24 cellular contexts compared by ENCODE assay signal in the genomic region with DNA sequence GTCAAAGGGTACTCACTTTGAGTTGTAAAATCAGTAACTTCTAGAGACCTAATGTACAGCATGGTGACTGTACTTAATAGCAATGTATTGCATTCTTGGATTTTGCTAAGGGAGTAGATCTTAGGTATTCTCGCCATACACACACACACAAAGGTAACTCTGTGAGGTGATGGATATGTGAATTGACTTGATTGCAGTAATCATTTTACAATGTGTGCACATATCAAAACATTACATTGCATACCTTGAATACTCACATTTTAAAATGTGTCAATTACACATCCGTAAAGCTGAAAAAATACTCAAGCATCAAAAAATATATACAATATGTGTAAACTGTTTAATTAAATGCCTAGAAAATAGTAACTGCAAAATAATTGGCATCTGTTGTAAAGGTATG.
A peak's percentile ranks its signal among the peaks of the same experiment; 100 is the strongest.
DNase-seq lines count a peak whose midpoint lies in the region; FAIRE-seq and TF ChIP-seq lines count a peak whose summit lies in the region.
"Had no signal": no experiment of that assay in that cellular context is flagged by ENCODE, and none has a peak within 500 bp of the region (broad histone marks: within the 10 kb centered on the region; RNA-seq: fewer than 3 reads in every experiment).

No MANE protein-coding gene starts in this region.

- TF ChIP-seq POLR2A in H1 (IDR thresholded peaks at IDR 0.05; ENCODE audit: control extremely low read depth in 1 of 2, low read depth in 2 of 2, low read length in 2 of 2) = no peak

- no peak for TF ChIP-seq EP300 in H1 (IDR thresholded peaks at IDR 0.05; ENCODE audit: borderline replicate concordance in 1 of 2, low read depth in 2 of 2, low read length in 2 of 2)

- no peak overlapping the region for H2BK12ac ChIP-seq in H1 (ENCODE audit: low read depth, low read length)

- no peak for DNase-seq in D721Med (ENCODE audit: insufficient read length, low spot score)
- DNase-seq in H1 (ENCODE audit: low read depth in 1 of 2, low spot score in 2 of 2) = no peak
- DNase-seq in NCI-H748 treated with DMSO at 0.1 percent for 48 hours (lab: John Stamatoyannopoulos, UW) = no peak
- DNase-seq in stimulated activated CD4-positive, alpha-beta T cell treated with anti-CD3 and anti-CD28 coated beads, Interleukin-4, amount 100 ng/mL, for 1 hour = no peak
- DNase-seq in NCI-H510A treated with DMSO at 0.1 percent for 48 hours (lab: John Stamatoyannopoulos, UW) = no peak
- DNase-seq: 8988T; AML-193; Caco-2; Calu3; CD4-positive, alpha-beta T cell; CD8-positive, alpha-beta T cell; DMS 273 treated with DMSO at 0.1 percent for 48 hours; DMS153; DMS53; DMS79; DND-41; EL; GDM1 had no signal

- 89% methylated on average over 2 of the region's 2 CpGs; no CpG with 5 or more reads in 1 of the 2 experiments for WGBS in H1 (ENCODE audit: extremely low coverage in 1 of 2, insufficient coverage in 1 of 2, insufficient read length in 1 of 2, insufficient replicate concordance in 2 of 2, low coverage in 1 of 2, low lambda C conversion rate in 2 of 2, missing lambda C conversion rate in 1 of 2), 2 experiments

- FAIRE-seq in D721Med (lab: Jason Lieb, UNC) (peak; percentile 63), H1 (lab: Jason Lieb, UNC) (no peak)
- FAIRE-seq: A204.1, GM12878, GM12892, GM18507 had no signal

- H3K27me3 ChIP-seq in H1 (replicated peaks in 1 of 4; ENCODE audit: control insufficient read depth in 3 of 4, extremely low read depth in 1 of 4, insufficient read depth in 3 of 4, low read length in 3 of 4) = no peaks in the 10 kb centered on the region
- H3K27me3 ChIP-seq: BLaER1 treated with 17β-estradiol and CSF1 and Interleukin-3, amounts not matched to agents 10 nM and 100 nM had no signal

- H4K8ac ChIP-seq in H1 (ENCODE audit: extremely low read depth, insufficient read depth, low read length) = no peak overlapping the region

- H4K5ac ChIP-seq in H1 (ENCODE audit: insufficient read length, low read depth, low read length) = no peak overlapping the region

- no peak overlapping the region for H3K27ac ChIP-seq in H1 (ENCODE audit: low read depth, low read length)
- H3K27ac ChIP-seq: BLaER1 treated with 17β-estradiol and CSF1 and Interleukin-3, amounts not matched to agents 10 nM and 100 nM; C4-2B had no signal

- no peaks in the 10 kb centered on the region for H3K36me3 ChIP-seq in H1 (ENCODE audit: control insufficient read depth in 2 of 4, insufficient read depth in 4 of 4, low read length in 3 of 4)
- H3K36me3 ChIP-seq: BLaER1 treated with 17β-estradiol and CSF1 and Interleukin-3, amounts not matched to agents 10 nM and 100 nM had no signal

- TF ChIP-seq RAD21 in H1 (IDR thresholded peaks at IDR 0.05 in 1 of 2, conservative IDR thresholded peaks at IDR 0.05 in 1 of 2; ENCODE audit: low read depth in 2 of 2, low read length in 2 of 2) = no peak

- no peak overlapping the region for H2BK5ac ChIP-seq in H1 (ENCODE audit: low read depth, low read length)

- CTCF ChIA-PET in H1 (lab: Charles Lee; ENCODE audit: partially characterized antibody) = no interaction called here

- no peak overlapping the region for H2BK120ac ChIP-seq in H1 (replicated peaks; ENCODE audit: low read depth, low read length)

- no peaks in the 10 kb centered on the region for H3K79me1 ChIP-seq in H1 (ENCODE audit: low read depth, low read length)

- TF ChIP-seq CTCF in D721Med (IDR thresholded peaks at IDR 0.05; ENCODE audit: insufficient read depth, missing control alignments) = no peak
- TF ChIP-seq CTCF in H1 (IDR thresholded peaks at IDR 0.05; ENCODE audit: control extremely low read depth in 1 of 3, insufficient read depth in 1 of 3, low read depth in 1 of 3, low read length in 3 of 3) = no peak

- H2AK5ac ChIP-seq in H1 (ENCODE audit: low read depth, low read length) = no peak overlapping the region

- H2BK20ac ChIP-seq in H1 (ENCODE audit: low read length) = no peak overlapping the region

- H3K4me1 ChIP-seq in H1 (replicated peaks in 1 of 4; ENCODE audit: control insufficient read depth in 3 of 4, insufficient read depth in 4 of 4, low read length in 3 of 4) = no peaks in the 10 kb centered on the region
- H3K4me1 ChIP-seq: Caco-2 had no signal

- H4K91ac ChIP-seq in H1 (replicated peaks; ENCODE audit: insufficient read length, low read length) = no peak overlapping the region

- peak overlapping the region; percentile 85 for H3K23ac ChIP-seq in H1 (ENCODE audit: insufficient read length)

- H2BK15ac ChIP-seq in H1 (ENCODE audit: low read length) = no peak overlapping the region

- H4K20me1 ChIP-seq in H1 (replicated peaks in 1 of 2; ENCODE audit: control insufficient read depth in 1 of 2, insufficient read depth in 2 of 2, low read length in 2 of 2) = no peaks in the 10 kb centered on the region
- H4K20me1 ChIP-seq: BLaER1 treated with 17β-estradiol and CSF1 and Interleukin-3, amounts not matched to agents 10 nM and 100 nM had no signal

- no peak overlapping the region for H3K9ac ChIP-seq in H1 (replicated peaks in 1 of 4; ENCODE audit: extremely low read depth in 1 of 4, low read depth in 3 of 4, low read length in 3 of 4)
- H3K9ac ChIP-seq: BLaER1 treated with 17β-estradiol and CSF1 and Interleukin-3, amounts not matched to agents 10 nM and 100 nM had no signal

- no peak overlapping the region for H3K14ac ChIP-seq in H1 (ENCODE audit: insufficient read length)

- no peak overlapping the region for H3K4me2 ChIP-seq in H1 (ENCODE audit: insufficient read depth in 1 of 2, low read depth in 2 of 2, low read length in 2 of 2)
- H3K4me2 ChIP-seq: BLaER1 treated with 17β-estradiol and CSF1 and Interleukin-3, amounts not matched to agents 10 nM and 100 nM had no signal

- no peak overlapping the region for H3K56ac ChIP-seq in H1 (replicated peaks; ENCODE audit: insufficient read length, low read depth, low read length)

- H3K79me2 ChIP-seq in H1 (ENCODE audit: control insufficient read depth in 1 of 2, insufficient read depth in 2 of 2, low read length in 2 of 2) = no peaks in the 10 kb centered on the region

- H3K18ac ChIP-seq in H1 (ENCODE audit: extremely low read depth, low read length) = no peak overlapping the region

- no peak overlapping the region for H3K4ac ChIP-seq in H1 (replicated peaks; ENCODE audit: insufficient read length, low read depth, low read length)

- no peaks in the 10 kb centered on the region for H3K9me3 ChIP-seq in H1 (ENCODE audit: insufficient read depth in 2 of 2, low read depth in 1 of 2, low read length in 1 of 2)
- H3K9me3 ChIP-seq: BLaER1 treated with 17β-estradiol and CSF1 and Interleukin-3, amounts not matched to agents 10 nM and 100 nM; Caco-2 had no signal

- POLR2A ChIA-PET in H1 (lab: Charles Lee; ENCODE audit: partially characterized antibody) = no interaction called here

- no peaks in the 10 kb centered on the region; the same call in 1 of the 2 replicates for H3K23me2 ChIP-seq in H1 (ENCODE audit: low read depth, low read length)

- H3K4me3 ChIP-seq in H1 (ENCODE audit: extremely low read depth in 1 of 4, insufficient read depth in 2 of 4, low read depth in 3 of 4, low read length in 4 of 4) = no peak overlapping the region
- H3K4me3 ChIP-seq: BLaER1 treated with 17β-estradiol and CSF1 and Interleukin-3, amounts not matched to agents 10 nM and 100 nM; GM12878 had no signal

- no peak overlapping the region for H2AFZ ChIP-seq in H1 (ENCODE audit: low read length)

TF ChIP-seq in H1, 55 proteins besides CTCF, POLR2A, EP300 and RAD21:
- no peak for TF ChIP-seq HDAC2 (IDR thresholded peaks at IDR 0.05; ENCODE audit: borderline replicate concordance in 1 of 2, low read depth in 2 of 2, low read length in 2 of 2)
TF ChIP-seq in H1: peak in this region for 0.
